In genomic region chr1:27176954-27177353, GRCh38 we compare ENCODE assay signal across 8 cellular contexts.
"Had no signal": no experiment of that assay in that cellular context is flagged by ENCODE, and none has a peak within 500 bp of the region (broad histone marks: within the 10 kb centered on the region; RNA-seq: fewer than 3 reads in every experiment).

No MANE protein-coding gene starts in this region.

- H3K9ac ChIP-seq: GM23248 had no signal

- H3K4me1 Mint-ChIP-seq: GM23338 had no signal

- H3K4me2 ChIP-seq: GM23338 had no signal

- H3K4me3 ChIP-seq: GM23248, GM23338, HAP-1 had no signal

- H3K36me3 ChIP-seq: HAP-1 had no signal

- H3K4me1 ChIP-seq: HAP-1 had no signal

- H3K27ac ChIP-seq: GM23248 had no signal

- DNase-seq: GM23248, GOT3, H7, H9, HCEC 1CT, HFFc6 had no signal

- H2AFZ ChIP-seq: GM23248, GM23338 had no signal

- H3K27ac Mint-ChIP-seq: GM23338, H9, HFFc6 had no signal

- H3K4me3 Mint-ChIP-seq: GM23338, H9, HFFc6 had no signal
